In the genomic region with DNA sequence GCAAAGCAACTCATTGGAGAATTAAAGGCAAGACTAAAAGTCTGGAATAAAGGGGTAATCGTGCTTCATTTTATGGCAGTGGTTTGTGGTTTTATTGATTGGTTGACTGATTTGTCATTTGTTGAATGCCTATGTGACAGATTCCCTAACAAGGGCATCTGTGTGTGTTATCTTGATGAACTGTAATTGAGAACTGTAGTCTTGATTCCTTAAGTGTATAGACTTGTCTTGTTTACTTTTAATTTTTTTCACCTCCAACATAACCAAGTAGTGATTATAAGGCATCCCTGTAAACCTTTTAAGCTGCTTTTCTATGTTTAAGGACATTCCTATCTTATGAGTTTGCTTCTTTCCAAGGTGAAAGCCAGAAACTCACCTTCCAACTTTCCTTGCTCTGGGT, we compare ENCODE assay signal across 25 cellular contexts.
DNase-seq lines count a peak whose midpoint lies in the region; ATAC-seq and TF ChIP-seq lines count a peak whose summit lies in the region.
"Had no signal": no experiment of that assay in that cellular context is flagged by ENCODE, and none has a peak within 500 bp of the region (broad histone marks: within the 10 kb centered on the region; RNA-seq: fewer than 3 reads in every experiment).

No MANE protein-coding gene starts in this region.

- H3K27ac ChIP-seq in RWPE2 (ENCODE audit: poor library complexity, severe bottlenecking), result no peak overlapping the region
- no peak overlapping the region for H3K27ac ChIP-seq in transverse colon
- H3K27ac ChIP-seq: A549; BLaER1 treated with 17β-estradiol and CSF1 and Interleukin-3, amounts not matched to agents 10 nM and 100 nM had no signal

- ATAC-seq in RWPE2 (ENCODE audit: low read depth) (peak; percentile 60), T-cell (replicated peaks in 1 of 4) (no peak), HG02870 (IDR thresholded peaks at IDR 0.05; ENCODE audit: unreplicated experiment) (no peak)
- ATAC-seq: A549, GM12878, GM23338 had no signal

- TF ChIP-seq EP300 in transverse colon (IDR thresholded peaks at IDR 0.05; ENCODE audit: low read depth), result no peak

- TF ChIP-seq CTCF in RWPE2 (IDR thresholded peaks at IDR 0.05; ENCODE audit: poor library complexity, severe bottlenecking) (no peak), progenitor cell of endocrine pancreas (IDR thresholded peaks at IDR 0.05; ENCODE audit: unreplicated experiment) (no peak), transverse colon (IDR thresholded peaks at IDR 0.05) (no peak)

- H3K27ac Mint-ChIP-seq in progenitor cell of endocrine pancreas (peak overlapping the region; percentile 82), T-cell (no peak overlapping the region)
- H3K27ac Mint-ChIP-seq: CD14-positive monocyte; CD4-positive, alpha-beta T cell; CD8-positive, alpha-beta memory T cell; GM23338; HFFc6 had no signal

- peaks cover 6% of the 10 kb centered on the region for H3K9me3 Mint-ChIP-seq in progenitor cell of endocrine pancreas (ENCODE audit: low read depth)
- H3K9me3 Mint-ChIP-seq in T-cell, result peaks cover 5 to 12% (median 11%) of the 10 kb centered on the region in 3 donors

- in situ Hi-C loops in transverse colon (cut with MboI; ENCODE audit: low pct_ligation_motif_present in 1 of 4, low pct_unique_long_range_greater_than_20kb in 1 of 4, low sequenced_read_pairs in 3 of 4), result loop anchor here in 2 of 4 donors (25.0 kb wide), 2 partner anchors 155 to 405 kb away; no protein-coding TSS in a partner anchor

- H3K4me1 Mint-ChIP-seq in progenitor cell of endocrine pancreas (ENCODE audit: low read depth) (peaks cover 18% of the 10 kb centered on the region), T-cell (no peaks in the 10 kb centered on the region)
- H3K4me1 Mint-ChIP-seq: CD14-positive monocyte; CD8-positive, alpha-beta memory T cell had no signal

- H3K4me3 ChIP-seq in RWPE2 (ENCODE audit: severe bottlenecking), result no peak overlapping the region
- H3K4me3 ChIP-seq in transverse colon, result no peak overlapping the region
- H3K4me3 ChIP-seq: A549; BLaER1 treated with 17β-estradiol and CSF1 and Interleukin-3, amounts not matched to agents 10 nM and 100 nM; GM12878; GM23338; HAP-1 had no signal

- CTCF ChIA-PET in T-cell (lab: Charles Lee), result interaction anchor here in 1 of 2 donors (0.5 kb wide), 1 partner anchor 661 kb away, joined by 3 read pairs; no protein-coding TSS in a partner anchor

- H3K4me3 Mint-ChIP-seq in progenitor cell of endocrine pancreas (ENCODE audit: low read depth) (no peak overlapping the region), T-cell (no peak overlapping the region)
- H3K4me3 Mint-ChIP-seq: CD14-positive monocyte; CD4-positive, alpha-beta T cell; CD8-positive, alpha-beta memory T cell; GM23338; HFFc6 had no signal

- H3K4me1 ChIP-seq in RWPE2 (ENCODE audit: insufficient read depth, poor library complexity, severe bottlenecking) (peaks cover 3% of the 10 kb centered on the region), transverse colon (no peaks in the 10 kb centered on the region)
- H3K4me1 ChIP-seq: A549, BE2C, HAP-1 had no signal

- intact Hi-C loops in transverse colon (cut with DNase I; ENCODE audit: low total_unique reads), result no loop called here

- H3K27me3 Mint-ChIP-seq in progenitor cell of endocrine pancreas (peaks cover 32% of the 10 kb centered on the region), T-cell (peaks cover 1 to 3% of the 10 kb centered on the region in 2 donors)
- H3K27me3 Mint-ChIP-seq: CD8-positive, alpha-beta memory T cell had no signal

- no peaks in the 10 kb centered on the region for H3K9me3 ChIP-seq in RWPE2 (ENCODE audit: severe bottlenecking)
- H3K9me3 ChIP-seq in transverse colon, result peaks cover 0 to under 1% of the 10 kb centered on the region in 2 donors
- H3K9me3 ChIP-seq: A549, HAP-1 had no signal

- POLR2A ChIA-PET in T-cell (lab: Charles Lee), result no interaction called here

- TF ChIP-seq POLR2A in transverse colon (IDR thresholded peaks at IDR 0.05), result no peak

- H3K36me3 ChIP-seq in RWPE2 (ENCODE audit: low read depth) (no peaks in the 10 kb centered on the region), transverse colon (no peaks in the 10 kb centered on the region)
- H3K36me3 ChIP-seq: BE2C; BLaER1 treated with 17β-estradiol and CSF1 and Interleukin-3, amounts not matched to agents 10 nM and 100 nM; HAP-1 had no signal

- DNase-seq in HT-29 (ENCODE audit: low spot score) (peak; percentile 7), RWPE2 (ENCODE audit: low spot score) (no peak), astrocyte of the hippocampus (ENCODE audit: low read depth, low spot score) (peak; percentile 20), progenitor cell of endocrine pancreas (ENCODE audit: low spot score, unreplicated experiment) (no peak), T-cell (no peak), superior temporal gyrus (ENCODE audit: extremely low spot score) (no peak), transverse colon (no peak)
- DNase-seq: 8988T; ACHN; AML-193; BE2C; CD4-positive, alpha-beta T cell; CD8-positive, alpha-beta memory T cell; DMS 273 treated with DMSO at 0.1 percent for 48 hours; DMS79; EL; GDM1; HFFc6 had no signal

- no peaks in the 10 kb centered on the region for H3K36me3 Mint-ChIP-seq in progenitor cell of endocrine pancreas (ENCODE audit: insufficient read depth)
- H3K36me3 Mint-ChIP-seq in T-cell, result no peaks in the 10 kb centered on the region
- H3K36me3 Mint-ChIP-seq: CD14-positive monocyte; CD8-positive, alpha-beta memory T cell had no signal

- WGBS in transverse colon (ENCODE audit: low coverage in 1 of 2), 2 donors, result 19 to 38% methylated on average over 1 of the region's 1 CpG

- no peaks in the 10 kb centered on the region for H3K27me3 ChIP-seq in RWPE2 (ENCODE audit: insufficient read depth, poor library complexity, severe bottlenecking)
- no peaks in the 10 kb centered on the region for H3K27me3 ChIP-seq in transverse colon
- H3K27me3 ChIP-seq: BE2C; BLaER1 treated with 17β-estradiol and CSF1 and Interleukin-3, amounts not matched to agents 10 nM and 100 nM had no signal

Comparison
In these comparisons a context has a peak if more than half of its experiments do, and no peak if none do; other contexts are left out.
1. DNase-seq: peak in HT-29 (single experiment) and astrocyte of the hippocampus (single experiment); none in RWPE2 (single experiment), progenitor cell of endocrine pancreas (single experiment), T-cell (0 of 34), superior temporal gyrus (single experiment) and transverse colon (single experiment).